In genomic region chr1:16118706-16119105, GRCh38 we compare ENCODE assay signal across 1 cellular context.
A peak's percentile ranks its signal among the peaks of the same experiment; 100 is the strongest.
TF ChIP-seq lines count a peak whose summit lies in the region.

No MANE protein-coding gene starts in this region.

TF ChIP-seq in HEK293, 187 proteins besides CTCF, POLR2A, EP300 and RAD21 (continued from another document):
- TF ChIP-seq PATZ1 (tag by site-specific recombination; IDR thresholded peaks at IDR 0.05) (peak; percentile 32; the same call in 1 of the 2 replicates), ZNF600 (tag by site-specific recombination; IDR thresholded peaks at IDR 0.05) (peak; percentile 68), ZNF248 (tag by site-specific recombination; IDR thresholded peaks at IDR 0.05) (no peak), ATF2 (tag by site-specific recombination; IDR thresholded peaks at IDR 0.05; ENCODE audit: low read depth) (no peak), ZNF366 (tag by site-specific recombination; conservative IDR thresholded peaks at IDR 0.05) (no peak), MEIS1 (CRISPR knock-in tag; IDR thresholded peaks at IDR 0.05; ENCODE audit: borderline replicate concordance) (no peak), GLI2 (tag by site-specific recombination; IDR thresholded peaks at IDR 0.05; ENCODE audit: borderline replicate concordance, low read depth) (no peak), ZBTB48 (tag by site-specific recombination; IDR thresholded peaks at IDR 0.05) (no peak), ZNF416 (tag by site-specific recombination; IDR thresholded peaks at IDR 0.05) (no peak), ZNF211 (tag by site-specific recombination; IDR thresholded peaks at IDR 0.05; ENCODE audit: low read depth) (no peak), ZNF16 (tag by site-specific recombination; IDR thresholded peaks at IDR 0.05; ENCODE audit: low read depth) (no peak), ZNF580 (tag by site-specific recombination; IDR thresholded peaks at IDR 0.05) (no peak), ZNF335 (tag by site-specific recombination; conservative IDR thresholded peaks at IDR 0.05) (no peak), ZNF549 (tag by site-specific recombination; IDR thresholded peaks at IDR 0.05) (no peak), ZIC2 (tag by site-specific recombination; IDR thresholded peaks at IDR 0.05) (peak; percentile 64), PRDM10 (tag by site-specific recombination; IDR thresholded peaks at IDR 0.05) (0 out of 2 replicates have a peak, but pooled peaks have one; percentile 24), OSR2 (tag by site-specific recombination; IDR thresholded peaks at IDR 0.05) (no peak), ZNF660 (tag by site-specific recombination; IDR thresholded peaks at IDR 0.05) (no peak), ZNF830 (tag by site-specific recombination; IDR thresholded peaks at IDR 0.05; ENCODE audit: low read depth) (no peak), REST (tag by site-specific recombination; IDR thresholded peaks at IDR 0.05) (no peak), ZNF426 (tag by site-specific recombination; IDR thresholded peaks at IDR 0.05) (no peak), ZNF133 (tag by site-specific recombination; IDR thresholded peaks at IDR 0.05) (no peak), ZSCAN18 (tag by site-specific recombination; IDR thresholded peaks at IDR 0.05) (no peak), OVOL3 (tag by site-specific recombination; IDR thresholded peaks at IDR 0.05) (no peak), ZFHX2 (tag by site-specific recombination; conservative IDR thresholded peaks at IDR 0.05) (0 out of 2 replicates have a peak, but pooled peaks have one; percentile 3), ZNF394 (tag by site-specific recombination; IDR thresholded peaks at IDR 0.05; ENCODE audit: borderline replicate concordance) (no peak), SP2 (tag by site-specific recombination; IDR thresholded peaks at IDR 0.05) (0 out of 2 replicates have a peak, but pooled peaks have one; percentile 10), YY1 (tag by site-specific recombination; IDR thresholded peaks at IDR 0.05) (no peak), ZNF280C (tag by site-specific recombination; IDR thresholded peaks at IDR 0.05) (no peak), KLF1 (tag by site-specific recombination; IDR thresholded peaks at IDR 0.05) (no peak), ZNF24 (tag by site-specific recombination; IDR thresholded peaks at IDR 0.05) (no peak), ZNF311 (tag by site-specific recombination; IDR thresholded peaks at IDR 0.05; ENCODE audit: borderline replicate concordance) (no peak), PRDM2 (tag by site-specific recombination; IDR thresholded peaks at IDR 0.05; ENCODE audit: borderline replicate concordance) (no peak), RBAK (tag by site-specific recombination; IDR thresholded peaks at IDR 0.05) (no peak), GLIS2 (tag by site-specific recombination; IDR thresholded peaks at IDR 0.05) (no peak), GLI4 (tag by site-specific recombination; IDR thresholded peaks at IDR 0.05) (no peak), KLF7 (tag by site-specific recombination; IDR thresholded peaks at IDR 0.05; ENCODE audit: borderline replicate concordance) (no peak), ZNF529 (tag by site-specific recombination; IDR thresholded peaks at IDR 0.05; ENCODE audit: insufficient replicate concordance) (no peak), ZNF202 (tag by site-specific recombination; IDR thresholded peaks at IDR 0.05; ENCODE audit: borderline replicate concordance) (no peak), ZNF747 (tag by site-specific recombination; IDR thresholded peaks at IDR 0.05) (no peak), ZNF571 (tag by site-specific recombination; IDR thresholded peaks at IDR 0.05) (no peak)
